8 cellular contexts compared by ENCODE assay signal in the genomic region with DNA sequence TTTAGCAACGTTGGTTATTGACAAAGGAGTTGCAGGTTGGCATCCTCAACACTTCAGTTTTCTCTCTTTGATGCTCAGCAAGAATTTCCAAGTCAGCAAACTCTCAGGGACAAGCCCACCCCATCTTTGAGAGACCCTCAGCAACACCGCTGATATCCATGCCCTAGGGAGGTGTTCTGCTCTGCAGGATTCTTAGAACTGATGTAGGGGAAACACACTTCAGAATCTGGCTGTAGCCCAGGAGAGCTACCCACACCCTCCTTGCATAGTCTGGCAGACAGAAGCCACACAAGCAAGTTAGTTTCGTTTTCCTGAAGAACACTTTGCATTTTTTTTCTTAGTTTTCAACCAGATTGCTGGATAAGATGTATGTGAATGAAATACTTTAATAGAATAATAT. TPM values are rescaled to one million over a fixed set of nuclear protein-coding genes. Genes with fewer than 3 reads are reported as not detected.
DNase-seq lines count a peak whose midpoint lies in the region; ATAC-seq and TF ChIP-seq lines count a peak whose summit lies in the region.

No MANE protein-coding gene starts in this region.

- peak overlapping the region; percentile 97 for H3K4me3 Mint-ChIP-seq in activated CD4-positive, alpha-beta T cell treated with anti-CD3 and anti-CD28 coated beads, Interleukin-2, amount 10 ng/mL, durations not matched to agents 7 days and 5 days

- H3K36me3 Mint-ChIP-seq in activated CD4-positive, alpha-beta T cell treated with anti-CD3 and anti-CD28 coated beads, Interleukin-2, amount 10 ng/mL, durations not matched to agents 7 days and 5 days (ENCODE audit: low read depth) = peaks cover 23% of the 10 kb centered on the region

- peaks cover 39% of the 10 kb centered on the region for H3K4me1 Mint-ChIP-seq in activated CD4-positive, alpha-beta T cell treated with anti-CD3 and anti-CD28 coated beads, Interleukin-2, amount 10 ng/mL, durations not matched to agents 7 days and 5 days

- CTCF ChIA-PET in activated CD4-positive, alpha-beta T cell treated with anti-CD3 and anti-CD28 coated beads, Interleukin-2, amount 10 ng/mL, durations not matched to agents 7 days and 5 days (lab: Charles Lee) = interaction anchor here (0.7 to 1.5 kb wide), 5 partner anchors 11 to 81 kb away, joined by 3 to 7 read pairs (median 3); no protein-coding TSS in a partner anchor

- H3K27me3 ChIP-seq in ovary = no peaks in the 10 kb centered on the region

- TF ChIP-seq EP300 in ovary (IDR thresholded peaks at IDR 0.05) = no peak

- peak overlapping the region; percentile 60 for H3K27ac ChIP-seq in KOPT-K1 (ENCODE audit: low read depth, low read length, poor library complexity, severe bottlenecking)
- H3K27ac ChIP-seq in ovary = peak overlapping the region in 1 of 2 donors; percentile 10

- H3K9me3 ChIP-seq in KOPT-K1 (ENCODE audit: insufficient read depth, low read length, poor library complexity, severe bottlenecking) = no peaks in the 10 kb centered on the region
- no peaks in the 10 kb centered on the region for H3K9me3 ChIP-seq in ovary

- 0 to 1% (median 0%) methylated on average over 3 of the region's 3 CpGs for WGBS in ovary, 3 donors

- intact Hi-C loops in ovary (cut with DNase I) = no loop called here

- H3K4me3 ChIP-seq in epithelial cell of proximal tubule (ENCODE audit: low read depth, low read length) (peak overlapping the region; percentile 54), ovary (peak overlapping the region; percentile 34)

- H3K27me3 Mint-ChIP-seq in activated CD4-positive, alpha-beta T cell treated with anti-CD3 and anti-CD28 coated beads, Interleukin-2, amount 10 ng/mL, durations not matched to agents 7 days and 5 days = no peaks in the 10 kb centered on the region

- peak overlapping the region; percentile 89 for H3K27ac Mint-ChIP-seq in activated CD4-positive, alpha-beta T cell treated with anti-CD3 and anti-CD28 coated beads, Interleukin-2, amount 10 ng/mL, durations not matched to agents 7 days and 5 days

- TF ChIP-seq POLR2A in ovary (IDR thresholded peaks at IDR 0.05) = no peak

- H3K9me3 Mint-ChIP-seq in activated CD4-positive, alpha-beta T cell treated with anti-CD3 and anti-CD28 coated beads, Interleukin-2, amount 10 ng/mL, durations not matched to agents 7 days and 5 days = peaks cover 8% of the 10 kb centered on the region

- peaks cover 5% of the 10 kb centered on the region for H3K4me1 ChIP-seq in ovary (ENCODE audit: insufficient read depth)

- POLR2A ChIA-PET in activated CD4-positive, alpha-beta T cell treated with anti-CD3 and anti-CD28 coated beads, Interleukin-2, amount 10 ng/mL, durations not matched to agents 7 days and 5 days (lab: Charles Lee) = interaction anchor here (0.8 kb wide), 1 partner anchor 30 kb away, joined by 4 read pairs; a partner anchor contains a TSS

- DNase-seq in ELR (ENCODE audit: low read depth) = peak; percentile 62
- DNase-seq in activated CD4-positive, alpha-beta T cell treated with anti-CD3 and anti-CD28 coated beads, Interleukin-2, amount 10 ng/mL, durations not matched to agents 7 days and 5 days = peak; percentile 61
- DNase-seq in epithelial cell of proximal tubule (ENCODE audit: low read depth) = peak; percentile 12
- peak in 2 of 5 donors; percentile 15 to 18 for DNase-seq in ovary
- DNase-seq in NCI-H526 treated with DMSO at 0.1 percent for 48 hours (lab: John Stamatoyannopoulos, UW) = no peak

- H3K36me3 ChIP-seq in KOPT-K1 (ENCODE audit: insufficient read depth, low read length) = no peaks in the 10 kb centered on the region
- H3K36me3 ChIP-seq in ovary = no peaks in the 10 kb centered on the region

- ATAC-seq in GM21526 (IDR thresholded peaks at IDR 0.05; ENCODE audit: low FRiP score, unreplicated experiment) = peak; percentile 81
- no peak for ATAC-seq in HG02840 (IDR thresholded peaks at IDR 0.05; ENCODE audit: low FRiP score, unreplicated experiment)

- TF ChIP-seq CTCF in epithelial cell of proximal tubule (conservative IDR thresholded peaks at IDR 0.05; ENCODE audit: low read depth, low read length) (no peak), ovary (IDR thresholded peaks at IDR 0.05) (no peak)

RNA-seq across cellular contexts. Expression of a gene that starts 0.8 kb away (rescaled TPM):
- total RNA-seq in activated CD4-positive, alpha-beta T cell treated with anti-CD3 and anti-CD28 coated beads, Interleukin-2, amount 10 ng/mL, durations not matched to agents 7 days and 5 days = 100 to 1,000 TPM; 145 to 166 TPM
- total RNA-seq in epithelial cell of proximal tubule = 0.07 and 0.69 TPM in 2 replicates
- total RNA-seq in ovary = 10 to 100 TPM in 2 of 7 donors, 1 to 10 TPM in 5; 6.7 to 12.5 (median 8.7) TPM
- 10 to 100 TPM in 1 of 2 donors, 1 to 10 TPM in 1; 4.2 to 18.5 TPM for polyA plus RNA-seq in ovary

RNA-seq across cellular contexts. Expression of a gene that starts 29.6 kb away (rescaled TPM):
- total RNA-seq in activated CD4-positive, alpha-beta T cell treated with anti-CD3 and anti-CD28 coated beads, Interleukin-2, amount 10 ng/mL, durations not matched to agents 7 days and 5 days = 10 to 100 TPM; 67.3 to 80.1 TPM
- 0.87 and 1.7 TPM in 2 replicates for total RNA-seq in epithelial cell of proximal tubule
- 10 to 100 TPM in 3 of 7 donors, 1 to 10 TPM in 4; 6.8 to 10.3 (median 9.1) TPM for total RNA-seq in ovary
- 1 to 10 TPM; 3.3 to 7.4 TPM for polyA plus RNA-seq in ovary

Comparison
In these comparisons a context has a peak if more than half of its experiments do, and no peak if none do; other contexts are left out.
1. RNA of a gene that starts 0.8 kb away (total RNA-seq): 145 to 166 TPM in activated CD4-positive, alpha-beta T cell treated with anti-CD3 and anti-CD28 coated beads, Interleukin-2, amount 10 ng/mL, durations not matched to agents 7 days and 5 days; 6.7 to 12.5 TPM in ovary and 0.07 to 0.69 TPM in epithelial cell of proximal tubule; every median in the first group is over 10 times any median in the second.
2. RNA of a gene that starts 29.6 kb away (total RNA-seq): 67.3 to 80.1 TPM in activated CD4-positive, alpha-beta T cell treated with anti-CD3 and anti-CD28 coated beads, Interleukin-2, amount 10 ng/mL, durations not matched to agents 7 days and 5 days; 6.8 to 10.3 TPM in ovary and 0.87 to 1.7 TPM in epithelial cell of proximal tubule; every median in the first group is over 4 times any median in the second.